Comparison of ENCODE assay signal across 27 cellular contexts in genomic region chr3:83169473-83169872, GRCh38.
"Had no signal": no experiment of that assay in that cellular context is flagged by ENCODE, and none has a peak within 500 bp of the region (broad histone marks: within the 10 kb centered on the region; RNA-seq: fewer than 3 reads in every experiment).

No MANE protein-coding gene starts in this region.

- H3K27ac ChIP-seq: colonic mucosa, epithelial cell of prostate, esophagus squamous epithelium, gastrocnemius medialis, heart right ventricle, left lung had no signal

- H3K36me3 ChIP-seq: colonic mucosa, esophagus squamous epithelium, gastrocnemius medialis, heart right ventricle, left lung had no signal

- H3K9me3 Mint-ChIP-seq: dendritic cell treated with granulocyte-macrophage colony-stimulating factor and Interleukin-4, amounts not matched to agents 40 ng/mL and 50 ng/mL, for 4 days; endodermal cell; memory B cell had no signal

- FAIRE-seq: keratinocyte had no signal

- H3K27me3 ChIP-seq: colonic mucosa, esophagus squamous epithelium, gastrocnemius medialis, heart right ventricle, left lung had no signal

- H3K4me3 ChIP-seq: colonic mucosa, esophagus squamous epithelium, gastrocnemius medialis, heart right ventricle, left lung, lung had no signal

- H3K9me3 ChIP-seq: colonic mucosa, esophagus squamous epithelium, gastrocnemius medialis, left lung had no signal

- H3K4me3 Mint-ChIP-seq: dendritic cell treated with granulocyte-macrophage colony-stimulating factor and Interleukin-4, amounts not matched to agents 40 ng/mL and 50 ng/mL, for 4 days; effector memory CD8-positive, alpha-beta T cell; endodermal cell; memory B cell; naive thymus-derived CD4-positive, alpha-beta T cell had no signal

- H3K27me3 Mint-ChIP-seq: dendritic cell treated with granulocyte-macrophage colony-stimulating factor and Interleukin-4, amounts not matched to agents 40 ng/mL and 50 ng/mL, for 4 days; effector memory CD8-positive, alpha-beta T cell; memory B cell; naive thymus-derived CD4-positive, alpha-beta T cell had no signal

- H3K4me1 ChIP-seq: colonic mucosa, esophagus squamous epithelium, gastrocnemius medialis, heart right ventricle, left lung had no signal

- H3K4me1 Mint-ChIP-seq: memory B cell; naive thymus-derived CD4-positive, alpha-beta T cell had no signal

- H3K27ac Mint-ChIP-seq: dendritic cell treated with granulocyte-macrophage colony-stimulating factor and Interleukin-4, amounts not matched to agents 40 ng/mL and 50 ng/mL, for 4 days; effector memory CD8-positive, alpha-beta T cell; endodermal cell; memory B cell; naive thymus-derived CD4-positive, alpha-beta T cell had no signal

- H3K36me3 Mint-ChIP-seq: memory B cell; naive thymus-derived CD4-positive, alpha-beta T cell had no signal

- ATAC-seq: effector memory CD8-positive, alpha-beta T cell; esophagus mucosa; gastrocnemius medialis; heart right ventricle; left cardiac atrium; left lung; left ventricle myocardium superior; naive thymus-derived CD4-positive, alpha-beta T cell had no signal

- DNase-seq: colonic mucosa; cortex of kidney; effector CD8-positive, alpha-beta T cell; effector memory CD8-positive, alpha-beta T cell; endodermal cell; erythroblast; esophagus squamous epithelium; foreskin fibroblast; foreskin melanocyte; gastrocnemius medialis; glutamatergic neuron; head of caudate nucleus; heart right ventricle; hippocampal formation; left cardiac atrium; left lung; left ventricle myocardium superior; mammary epithelial cell; mesendoderm; midbrain; naive thymus-derived CD4-positive, alpha-beta T cell had no signal
